13 cellular contexts compared by ENCODE assay signal in the genomic region with DNA sequence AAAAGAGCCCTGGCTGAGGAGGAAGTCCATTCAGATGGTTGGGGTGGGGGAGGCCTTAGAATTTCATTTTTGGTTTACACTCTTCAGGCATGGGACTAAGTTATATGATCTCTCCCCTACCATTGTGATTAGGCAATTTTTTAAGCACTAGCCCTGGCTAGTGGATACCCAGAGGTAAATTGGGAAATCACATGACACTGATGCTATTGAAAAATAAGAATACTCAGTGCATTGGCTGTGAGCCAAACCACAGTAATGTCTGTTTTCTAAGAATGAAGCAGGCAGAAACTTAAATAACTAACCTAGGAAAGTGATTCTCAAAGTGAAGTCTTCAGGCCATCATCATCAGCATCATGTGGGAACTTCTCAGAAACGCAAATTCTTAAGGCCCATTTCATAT.
DNase-seq lines count a peak whose midpoint lies in the region; ATAC-seq and TF ChIP-seq lines count a peak whose summit lies in the region.
"Had no signal": no experiment of that assay in that cellular context is flagged by ENCODE, and none has a peak within 500 bp of the region (broad histone marks: within the 10 kb centered on the region; RNA-seq: fewer than 3 reads in every experiment).

No MANE protein-coding gene starts in this region.

- ATAC-seq in GM19452 (IDR thresholded peaks at IDR 0.05; ENCODE audit: unreplicated experiment) (peak; percentile 88), HG03135 (IDR thresholded peaks at IDR 0.05; ENCODE audit: unreplicated experiment) (peak; percentile 86)
- no peak for ATAC-seq in activated CD8-positive, alpha-beta T cell treated with anti-CD3 and anti-CD28 coated beads for 36 hours
- ATAC-seq: right cardiac atrium had no signal

- H3K27me3 ChIP-seq in adrenal gland, result no peaks in the 10 kb centered on the region

- CTCF ChIA-PET in Calu3 (lab: Charles Lee), result no interaction called here
- CTCF ChIA-PET in activated CD8-positive, alpha-beta T cell treated with anti-CD3 and anti-CD28 coated beads for 36 hours (lab: Charles Lee), result no interaction called here

- H3K9me3 Mint-ChIP-seq in Calu3 (ENCODE audit: low read depth, unreplicated experiment) (no peaks in the 10 kb centered on the region), immature natural killer cell (peaks cover 0 to 1% (median 0%) of the 10 kb centered on the region in 6 donors)
- no peaks in the 10 kb centered on the region for H3K9me3 Mint-ChIP-seq in activated CD8-positive, alpha-beta T cell treated with anti-CD3 and anti-CD28 coated beads for 36 hours
- H3K9me3 Mint-ChIP-seq in activated T-helper 2 cell treated with anti-CD3 and anti-CD28 coated beads, Interferon-gamma antibody, Interleukin-2, Interleukin-4, amounts not matched to agents 10 μg/mL and 5 μg/mL and 100 μg/mL, durations not matched to agents 14 hours and 24 hours and 36 hours, result no peaks in the 10 kb centered on the region

- H3K27me3 Mint-ChIP-seq in Calu3 (ENCODE audit: unreplicated experiment), result no peaks in the 10 kb centered on the region
- peaks cover 4% of the 10 kb centered on the region for H3K27me3 Mint-ChIP-seq in activated CD8-positive, alpha-beta T cell treated with anti-CD3 and anti-CD28 coated beads for 36 hours
- no peaks in the 10 kb centered on the region for H3K27me3 Mint-ChIP-seq in activated T-helper 2 cell treated with anti-CD3 and anti-CD28 coated beads, Interferon-gamma antibody, Interleukin-2, Interleukin-4, amounts not matched to agents 10 μg/mL and 5 μg/mL and 100 μg/mL, durations not matched to agents 14 hours and 24 hours and 36 hours (ENCODE audit: low read depth)
- H3K27me3 Mint-ChIP-seq in immature natural killer cell (ENCODE audit: low read depth in 3 of 3), result peaks cover 2 to 14% (median 11%) of the 10 kb centered on the region in 3 donors

- TF ChIP-seq POLR2A in adrenal gland (IDR thresholded peaks at IDR 0.05), result no peak

- H3K36me3 Mint-ChIP-seq in Calu3 (ENCODE audit: insufficient read depth, unreplicated experiment), result no peaks in the 10 kb centered on the region
- H3K36me3 Mint-ChIP-seq in activated CD8-positive, alpha-beta T cell treated with anti-CD3 and anti-CD28 coated beads for 36 hours (ENCODE audit: low read depth), result no peaks in the 10 kb centered on the region
- no peaks in the 10 kb centered on the region for H3K36me3 Mint-ChIP-seq in activated T-helper 2 cell treated with anti-CD3 and anti-CD28 coated beads, Interferon-gamma antibody, Interleukin-2, Interleukin-4, amounts not matched to agents 10 μg/mL and 5 μg/mL and 100 μg/mL, durations not matched to agents 14 hours and 24 hours and 36 hours (ENCODE audit: low read depth)
- H3K36me3 Mint-ChIP-seq in immature natural killer cell, result no peaks in the 10 kb centered on the region

- no peaks in the 10 kb centered on the region for H3K36me3 ChIP-seq in adrenal gland (replicated peaks in 1 of 2)

- H3K4me1 ChIP-seq in adrenal gland (replicated peaks in 1 of 2), result no peaks in the 10 kb centered on the region

- no peak overlapping the region for H3K27ac ChIP-seq in adrenal gland
- H3K27ac ChIP-seq: epithelial cell of prostate, VCaP had no signal

- WGBS in adrenal gland, 4 donors, result 42 to 87% (median 69%) methylated on average over 1 of the region's 1 CpG

- H3K4me3 Mint-ChIP-seq in Calu3 (ENCODE audit: low read depth, unreplicated experiment), result no peak overlapping the region
- no peak overlapping the region for H3K4me3 Mint-ChIP-seq in activated CD8-positive, alpha-beta T cell treated with anti-CD3 and anti-CD28 coated beads for 36 hours
- H3K4me3 Mint-ChIP-seq in activated T-helper 2 cell treated with anti-CD3 and anti-CD28 coated beads, Interferon-gamma antibody, Interleukin-2, Interleukin-4, amounts not matched to agents 10 μg/mL and 5 μg/mL and 100 μg/mL, durations not matched to agents 14 hours and 24 hours and 36 hours (ENCODE audit: low read depth), result no peak overlapping the region
- no peak overlapping the region for H3K4me3 Mint-ChIP-seq in immature natural killer cell

- POLR2A ChIA-PET in activated CD8-positive, alpha-beta T cell treated with anti-CD3 and anti-CD28 coated beads for 36 hours (lab: Charles Lee), result no interaction called here

- intact Hi-C loops in Calu3 (cut with micrococcal nuclease; ENCODE audit: unreplicated experiment) (loop anchor here (10.0 kb wide), 1 partner anchor 62 kb away; no protein-coding TSS in a partner anchor), adrenal gland (cut with DNase I) (no loop called here)
- intact Hi-C loops in activated CD8-positive, alpha-beta T cell treated with anti-CD3 and anti-CD28 coated beads for 36 hours (cut with micrococcal nuclease), result no loop called here
- intact Hi-C loops in activated T-helper 2 cell treated with anti-CD3 and anti-CD28 coated beads, Interferon-gamma antibody, Interleukin-2, Interleukin-4, amounts not matched to agents 10 μg/mL and 5 μg/mL and 100 μg/mL, durations not matched to agents 14 hours and 24 hours and 36 hours (cut with micrococcal nuclease), result no loop called here

- BruUV-seq in Calu3 (replicated peaks; lab: Mats Ljungman, UMichigan), result no TSS peak

- H3K4me3 ChIP-seq in adrenal gland, result no peak overlapping the region

- DNase-seq in Calu3 (peak; percentile 1), immature natural killer cell (no peak), cortex of kidney (lab: John Stamatoyannopoulos, UW) (no peak), adrenal gland (no peak)
- peak; percentile 33 for DNase-seq in activated CD8-positive, alpha-beta T cell treated with anti-CD3 and anti-CD28 coated beads for 36 hours
- DNase-seq in activated T-helper 2 cell treated with anti-CD3 and anti-CD28 coated beads, Interferon-gamma antibody, Interleukin-2, Interleukin-4, amounts not matched to agents 10 μg/mL and 5 μg/mL and 100 μg/mL, durations not matched to agents 14 hours and 24 hours and 36 hours (ENCODE audit: low spot score), result no peak
- DNase-seq: DMS79 treated with DMSO at 0.1 percent for 48 hours, NCI-H1436, right cardiac atrium had no signal

- H3K4me1 Mint-ChIP-seq in Calu3 (ENCODE audit: low read depth, unreplicated experiment) (no peaks in the 10 kb centered on the region), immature natural killer cell (no peaks in the 10 kb centered on the region)
- peaks cover 10% of the 10 kb centered on the region for H3K4me1 Mint-ChIP-seq in activated CD8-positive, alpha-beta T cell treated with anti-CD3 and anti-CD28 coated beads for 36 hours (ENCODE audit: low read depth)
- peaks cover 4% of the 10 kb centered on the region for H3K4me1 Mint-ChIP-seq in activated T-helper 2 cell treated with anti-CD3 and anti-CD28 coated beads, Interferon-gamma antibody, Interleukin-2, Interleukin-4, amounts not matched to agents 10 μg/mL and 5 μg/mL and 100 μg/mL, durations not matched to agents 14 hours and 24 hours and 36 hours (ENCODE audit: low read depth)

- H3K9me3 ChIP-seq in adrenal gland (replicated peaks in 1 of 3), result no peaks in the 10 kb centered on the region

- H3K27ac Mint-ChIP-seq in Calu3 (ENCODE audit: unreplicated experiment) (no peak overlapping the region), immature natural killer cell (no peak overlapping the region)
- no peak overlapping the region for H3K27ac Mint-ChIP-seq in activated CD8-positive, alpha-beta T cell treated with anti-CD3 and anti-CD28 coated beads for 36 hours
- H3K27ac Mint-ChIP-seq in activated T-helper 2 cell treated with anti-CD3 and anti-CD28 coated beads, Interferon-gamma antibody, Interleukin-2, Interleukin-4, amounts not matched to agents 10 μg/mL and 5 μg/mL and 100 μg/mL, durations not matched to agents 14 hours and 24 hours and 36 hours, result no peak overlapping the region

- no peak for TF ChIP-seq CTCF in Calu3 (IDR thresholded peaks at IDR 0.05; ENCODE audit: unreplicated experiment)
- no peak for TF ChIP-seq CTCF in activated CD8-positive, alpha-beta T cell treated with anti-CD3 and anti-CD28 coated beads for 36 hours (IDR thresholded peaks at IDR 0.05)
- no peak for TF ChIP-seq CTCF in adrenal gland (IDR thresholded peaks at IDR 0.05)

Comparison
In these comparisons a context has a peak if more than half of its experiments do, and no peak if none do; other contexts are left out.
1. DNase-seq: peak in Calu3 (single experiment) and activated CD8-positive, alpha-beta T cell treated with anti-CD3 and anti-CD28 coated beads for 36 hours (single experiment); none in activated T-helper 2 cell treated with anti-CD3 and anti-CD28 coated beads, Interferon-gamma antibody, Interleukin-2, Interleukin-4, amounts not matched to agents 10 μg/mL and 5 μg/mL and 100 μg/mL, durations not matched to agents 14 hours and 24 hours and 36 hours (single experiment), immature natural killer cell (0 of 3), cortex of kidney (single experiment) and adrenal gland (0 of 7).